ENCODE assay signal across 1 cellular context in the genomic region with DNA sequence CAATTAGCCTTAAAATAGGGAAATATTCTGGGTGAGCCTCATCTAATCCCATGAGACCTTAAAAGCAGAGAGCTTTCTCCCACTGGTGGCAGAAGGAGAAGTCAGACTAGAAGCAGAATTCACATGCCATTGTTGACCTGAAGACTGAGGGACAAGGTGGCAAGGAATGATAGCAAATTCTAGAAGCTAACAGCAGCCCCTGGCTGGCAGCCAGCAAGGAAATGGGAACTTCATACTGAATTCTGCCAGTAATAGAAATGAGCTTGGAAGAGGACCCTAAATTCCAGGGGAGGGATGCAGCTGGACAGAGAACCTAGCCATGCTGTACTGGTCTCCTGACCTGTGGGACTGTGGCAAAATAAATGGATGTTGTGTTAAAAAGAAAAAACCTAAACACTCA.
TF ChIP-seq lines count a peak whose summit lies in the region.

No MANE protein-coding gene starts in this region.

TF ChIP-seq in GM23338, 12 proteins besides CTCF, POLR2A, EP300 and RAD21 (continued from another document):
- TF ChIP-seq EZH2phosphoT487 (IDR thresholded peaks at IDR 0.05; ENCODE audit: unreplicated experiment) (no peak), EZH2 (IDR thresholded peaks at IDR 0.05; ENCODE audit: low read depth, unreplicated experiment) (no peak)
TF ChIP-seq in GM23338: peak in this region for 0.
